In genomic region chr11:2139118-2139490, GRCh38 we compare ENCODE assay signal across 9 cellular contexts. TPM values are rescaled to one million over a fixed set of nuclear protein-coding genes. Genes with fewer than 3 reads are reported as not detected.
DNase-seq lines count a peak whose midpoint lies in the region; ATAC-seq and TF ChIP-seq lines count a peak whose summit lies in the region.
"Had no signal": no experiment of that assay in that cellular context is flagged by ENCODE, and none has a peak within 500 bp of the region (broad histone marks: within the 10 kb centered on the region; RNA-seq: fewer than 3 reads in every experiment).

IGF2 (minus strand) TSS chr11:2139389; CDS start chr11:2135523, 3,866 bp downstream.

- H2AFZ ChIP-seq in trophoblast cell (ENCODE audit: insufficient read depth, low read length, poor library complexity) = peak within 1 kb of the TSS; percentile 53

- no peak within 1 kb of the TSS for H3K9ac ChIP-seq in trophoblast cell (ENCODE audit: low read length)

- H3K4me2 ChIP-seq in trophoblast cell (ENCODE audit: low read length) = peak within 1 kb of the TSS; percentile 55

- peaks cover 5 to 8% of the 10 kb centered on the region in 2 experiments for H3K4me1 ChIP-seq in trophoblast cell (ENCODE audit: control insufficient read depth in 1 of 2, insufficient read depth in 2 of 2, low read length in 2 of 2)

- peaks cover 6% of the 10 kb centered on the region for H3K9me3 Mint-ChIP-seq in glutamatergic neuron (ENCODE audit: unreplicated experiment)

- peak within 1 kb of the TSS; percentile 89 for H3K18ac ChIP-seq in trophoblast cell (ENCODE audit: low read length)

- H3K27ac ChIP-seq in trophoblast cell (ENCODE audit: low read depth, low read length) = no peak within 1 kb of the TSS

- H3K9me3 ChIP-seq in T-helper 17 cell (ENCODE audit: control insufficient read depth, low read length, poor library complexity, severe bottlenecking) (no peaks in the 10 kb centered on the region), trophoblast cell (ENCODE audit: insufficient read depth, low read depth, low read length) (peaks cover 1% of the 10 kb centered on the region)

- H3K4me3 ChIP-seq in trophoblast cell (ENCODE audit: low read depth, low read length) = peak within 1 kb of the TSS; percentile 69
- H3K4me3 ChIP-seq: GM12878 had no signal

- H4K91ac ChIP-seq in trophoblast cell (ENCODE audit: low read depth, low read length) = peak within 1 kb of the TSS; percentile 92

- ATAC-seq in T-helper 17 cell = peak; percentile 21
- no peak for ATAC-seq in GM18858 (IDR thresholded peaks at IDR 0.05; ENCODE audit: unreplicated experiment)
- ATAC-seq in HG03095 (IDR thresholded peaks at IDR 0.05; ENCODE audit: unreplicated experiment) = no peak
- ATAC-seq: GM12878 had no signal

- H3K79me2 ChIP-seq in trophoblast cell (ENCODE audit: control insufficient read depth, insufficient read depth, low read length, poor library complexity) = peaks cover 5% of the 10 kb centered on the region

- peak within 1 kb of the TSS; percentile 73 for H2BK12ac ChIP-seq in trophoblast cell (ENCODE audit: low read length)

- H3K27me3 Mint-ChIP-seq in T-helper 17 cell (peaks cover 52% of the 10 kb centered on the region), glutamatergic neuron (ENCODE audit: unreplicated experiment) (peaks cover 28% of the 10 kb centered on the region)

- H3K4me3 Mint-ChIP-seq in T-helper 17 cell (peak within 1 kb of the TSS; percentile 89), glutamatergic neuron (ENCODE audit: unreplicated experiment) (peak within 1 kb of the TSS; percentile 65)

- peaks cover 13% of the 10 kb centered on the region for H3K79me1 ChIP-seq in trophoblast cell (ENCODE audit: low read length)

- no peak within 1 kb of the TSS for H2BK5ac ChIP-seq in trophoblast cell (ENCODE audit: low read depth, low read length, poor library complexity)

- no peak for TF ChIP-seq CTCF in glutamatergic neuron (IDR thresholded peaks at IDR 0.05; ENCODE audit: partially characterized antibody, unreplicated experiment)

- peak within 1 kb of the TSS; percentile 44 for H4K8ac ChIP-seq in trophoblast cell (ENCODE audit: low read depth, low read length)

- H3K27me3 ChIP-seq in trophoblast cell (ENCODE audit: insufficient read depth, low read length) = peaks cover 52% of the 10 kb centered on the region

- H4K12ac ChIP-seq in trophoblast cell (ENCODE audit: low read depth, low read length) = peak within 1 kb of the TSS; percentile 22

- DNase-seq in Caki2 (ENCODE audit: low read depth) (peak; percentile 16), T-helper 17 cell (peak in 1 of 3 donors; percentile 13), glutamatergic neuron (peak; percentile 43), trophoblast cell (peak; percentile 54 to 64), NCI-H510A (lab: John Stamatoyannopoulos, UW) (no peak)
- no peak for DNase-seq in effector CD4-positive, alpha-beta T cell

- H2BK120ac ChIP-seq in trophoblast cell (ENCODE audit: insufficient read depth, low read length, poor library complexity) = peak within 1 kb of the TSS; percentile 78

- H3K27ac Mint-ChIP-seq in T-helper 17 cell = no peak within 1 kb of the TSS
- no peak within 1 kb of the TSS for H3K27ac Mint-ChIP-seq in glutamatergic neuron (ENCODE audit: unreplicated experiment)

- H3K4ac ChIP-seq in trophoblast cell (ENCODE audit: low read depth, low read length) = peak within 1 kb of the TSS; percentile 55

- peaks cover 10% of the 10 kb centered on the region for H3K4me1 Mint-ChIP-seq in T-helper 17 cell
- H3K4me1 Mint-ChIP-seq in glutamatergic neuron (ENCODE audit: low read depth, unreplicated experiment) = no peaks in the 10 kb centered on the region

- WGBS in trophoblast cell (ENCODE audit: extremely low coverage, insufficient coverage, insufficient read length) = no CpG with 5 or more reads among the region's 58 CpGs

- peaks cover 12 to 14% of the 10 kb centered on the region in 2 experiments for H3K36me3 ChIP-seq in trophoblast cell (ENCODE audit: control insufficient read depth in 1 of 2, insufficient read depth in 2 of 2, low read length in 2 of 2)

- peaks cover 5% of the 10 kb centered on the region for H3K36me3 Mint-ChIP-seq in T-helper 17 cell (ENCODE audit: low read depth)
- no peaks in the 10 kb centered on the region for H3K36me3 Mint-ChIP-seq in glutamatergic neuron (ENCODE audit: unreplicated experiment)

- H3K23ac ChIP-seq in trophoblast cell (ENCODE audit: low read length) = no peak within 1 kb of the TSS

- H3K14ac ChIP-seq in trophoblast cell (ENCODE audit: low read length) = peak within 1 kb of the TSS; percentile 53

- in situ Hi-C loops in Caki2 (cut with HindIII; ENCODE audit: low pct_unique_long_range_greater_than_20kb, low sequenced_read_pairs) = no loop called here

- peak within 1 kb of the TSS; percentile 66 for H2AK5ac ChIP-seq in trophoblast cell (ENCODE audit: low read length)

RNA-seq across cellular contexts. Expression of gene IGF2, which starts in this region (rescaled TPM):
- 2.3 and 5.6 TPM in 2 replicates for total RNA-seq in Caki2 (2014; rRNA removed; shearing (Covaris generic); ENCODE audit: low replicate concordance)
- total RNA-seq in T-helper 17 cell (under 1 TPM; 0.21 to 0.77 TPM), glutamatergic neuron (ENCODE audit: unreplicated experiment) (21.5 TPM)
- polyA plus RNA-seq in trophoblast cell (2013) = 1,002 and 1,117 TPM in 2 replicates
- polyA plus RNA-seq: GM12878 had no signal

Comparison
In these comparisons a context has a peak if more than half of its experiments do, and no peak if none do; other contexts are left out.
1. Peak in ATAC-seq in T-helper 17 cell; RNA of the gene not detected or under 1 TPM.
2. DNase-seq: peak in Caki2 (single experiment), glutamatergic neuron (single experiment) and trophoblast cell (2 of 2); none in effector CD4-positive, alpha-beta T cell (single experiment) and NCI-H510A (single experiment).